17 cellular contexts compared by ENCODE assay signal in genomic region chr6:8628063-8628462, GRCh38.
"Had no signal": no experiment of that assay in that cellular context is flagged by ENCODE, and none has a peak within 500 bp of the region (broad histone marks: within the 10 kb centered on the region; RNA-seq: fewer than 3 reads in every experiment).

No MANE protein-coding gene starts in this region.

- H3K36me3 ChIP-seq: spleen, transverse colon had no signal

- H3K4me3 ChIP-seq: hepatocyte, lung, spleen, transverse colon had no signal

- H3K27me3 ChIP-seq: hepatocyte, spleen, transverse colon had no signal

- H3K4me1 ChIP-seq: spleen had no signal

- DNase-seq: activated CD4-positive, alpha-beta T cell treated with anti-CD3 and anti-CD28 coated beads, Interleukin-2, amount 50 U/mL, for 4 hours; activated CD4-positive, CD25-positive, alpha-beta regulatory T cell treated with anti-CD3 and anti-CD28 coated beads, Interleukin-2, amount 50 U/mL, for 72 hours; activated naive CD4-positive, alpha-beta T cell treated with anti-CD3 and anti-CD28 coated beads, Interleukin-2, amount 50 U/mL, for 16 hours; activated T-cell treated with anti-CD3 and anti-CD28 coated beads, Interleukin-2, amount 50 U/mL, for 1 hour; naive thymus-derived CD8-positive, alpha-beta T cell; nucleus accumbens; right cardiac atrium; spleen; stimulated activated CD4-positive, alpha-beta T cell treated with anti-CD3 and anti-CD28 coated beads, Interleukin-1b, Interleukin-23, amount 100 ng/mL, for 48 hours; T-helper 17 cell; transverse colon had no signal

- H3K27ac ChIP-seq: hepatocyte, spleen, transverse colon had no signal

- H2AFZ ChIP-seq: hepatocyte had no signal

- H3K79me2 ChIP-seq: hepatocyte had no signal

- H3K9me3 Mint-ChIP-seq: brain; stimulated activated memory B cell treated with anti-CD40 and anti-IgM and Interleukin-4, amounts not matched to agents 10 μg/mL and 1 μg/mL and 100 μg/mL, for 72 hours had no signal

- ATAC-seq: naive thymus-derived CD8-positive, alpha-beta T cell; right cardiac atrium; T-helper 17 cell had no signal

- H3K36me3 Mint-ChIP-seq: brain; naive thymus-derived CD8-positive, alpha-beta T cell; stimulated activated memory B cell treated with anti-CD40 and anti-IgM and Interleukin-4, amounts not matched to agents 10 μg/mL and 1 μg/mL and 100 μg/mL, for 72 hours had no signal

- H3K4me1 Mint-ChIP-seq: brain; naive thymus-derived CD8-positive, alpha-beta T cell; stimulated activated memory B cell treated with anti-CD40 and anti-IgM and Interleukin-4, amounts not matched to agents 10 μg/mL and 1 μg/mL and 100 μg/mL, for 72 hours; T-helper 17 cell had no signal

- H3K9me3 ChIP-seq: transverse colon had no signal

- FAIRE-seq: TTC549 had no signal

- H3K27ac Mint-ChIP-seq: brain; naive thymus-derived CD8-positive, alpha-beta T cell; progenitor cell of endocrine pancreas; stimulated activated memory B cell treated with anti-CD40 and anti-IgM and Interleukin-4, amounts not matched to agents 10 μg/mL and 1 μg/mL and 100 μg/mL, for 72 hours; T-helper 17 cell had no signal

- H3K4me2 ChIP-seq: hepatocyte had no signal

- H3K4me3 Mint-ChIP-seq: brain; naive thymus-derived CD8-positive, alpha-beta T cell; stimulated activated memory B cell treated with anti-CD40 and anti-IgM and Interleukin-4, amounts not matched to agents 10 μg/mL and 1 μg/mL and 100 μg/mL, for 72 hours; T-helper 17 cell had no signal

- H3K27me3 Mint-ChIP-seq: brain; progenitor cell of endocrine pancreas; stimulated activated memory B cell treated with anti-CD40 and anti-IgM and Interleukin-4, amounts not matched to agents 10 μg/mL and 1 μg/mL and 100 μg/mL, for 72 hours; T-helper 17 cell had no signal
